Comparison of ENCODE assay signal across 8 cellular contexts in the genomic region with DNA sequence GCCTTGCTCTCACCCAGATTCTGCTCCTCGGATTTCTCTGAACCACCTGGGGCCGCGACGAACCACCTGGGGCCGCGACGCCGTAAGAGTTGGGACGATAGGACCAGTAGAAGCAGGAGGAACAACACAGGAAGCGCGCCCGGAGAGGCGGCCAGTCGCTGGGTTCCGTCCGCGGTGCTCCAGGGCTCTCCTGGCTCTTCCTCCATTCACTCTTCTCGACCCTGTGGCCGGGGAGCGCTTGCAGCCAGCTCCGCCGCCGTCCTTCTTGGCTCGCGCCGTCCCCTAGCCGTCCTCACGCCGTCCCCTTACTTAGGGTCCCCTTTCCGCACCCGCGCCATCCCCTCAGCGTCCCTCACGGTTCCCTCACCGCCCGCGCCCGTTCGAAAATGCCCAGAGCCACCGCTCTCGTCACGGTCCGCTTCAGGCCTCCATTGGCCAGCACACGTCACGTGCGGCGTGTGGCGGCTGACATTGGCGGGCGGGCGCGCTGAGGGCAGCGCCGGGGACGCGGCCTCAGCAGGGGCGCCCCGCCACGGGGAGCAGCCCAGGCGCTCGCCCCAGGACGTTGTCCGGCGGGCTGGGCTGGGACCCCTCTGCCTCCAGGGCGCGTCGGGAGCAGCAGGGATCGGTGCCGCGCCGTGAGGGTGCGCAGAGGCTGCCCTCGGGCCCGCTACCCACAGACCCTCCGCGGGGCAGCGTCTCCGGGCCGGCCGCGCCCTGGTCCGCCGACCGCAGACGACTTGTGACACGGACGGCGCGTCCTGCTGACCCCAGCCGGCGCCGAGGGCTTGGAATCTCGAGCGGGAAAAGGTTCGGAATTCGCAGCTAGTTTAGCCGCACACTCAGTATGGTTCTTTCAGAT. TPM values are rescaled to one million over a fixed set of nuclear protein-coding genes. Genes with fewer than 3 reads are reported as not detected.
DNase-seq lines count a peak whose midpoint lies in the region; ATAC-seq, FAIRE-seq and TF ChIP-seq lines count a peak whose summit lies in the region.

No MANE protein-coding gene starts in this region.

- H3K23ac ChIP-seq in IMR-90 (ENCODE audit: low read depth, low read length) = peak overlapping the region; percentile 90

- peak overlapping the region; percentile 73 for H3K4ac ChIP-seq in IMR-90 (ENCODE audit: low read depth, low read length)

- peak overlapping the region; percentile 70 for H3K18ac ChIP-seq in IMR-90 (ENCODE audit: low read depth, low read length)

- POLR2A ChIA-PET in IMR-90 (lab: Charles Lee; ENCODE audit: unreplicated experiment) = no interaction called here

- 2% methylated on average over 11 of the region's 97 CpGs; no CpG with 5 or more reads in 1 of the 2 experiments for WGBS in IMR-90 (ENCODE audit: extremely low coverage in 2 of 2, insufficient read length in 1 of 2), 2 experiments
- WGBS in stomach, 5 donors = 0 to 1% (median 0%) methylated on average over 44 to 97 of the region's 97 CpGs

- peak; percentile 24 for TF ChIP-seq EP300 in neural cell (conservative IDR thresholded peaks at IDR 0.05; ENCODE audit: poor library complexity, severe bottlenecking)
- no peak for TF ChIP-seq EP300 in stomach (IDR thresholded peaks at IDR 0.05)

- peak overlapping the region; percentile 72; the same call in 1 of the 2 replicates for H3K56ac ChIP-seq in IMR-90 (ENCODE audit: extremely low read depth, insufficient read depth, low read length)

- TF ChIP-seq CTCF in IMR-90 (conservative IDR thresholded peaks at IDR 0.05; ENCODE audit: low read depth, low read length) (no peak), fibroblast of villous mesenchyme (IDR thresholded peaks at IDR 0.05; ENCODE audit: insufficient read depth, low read depth, low read length) (no peak), neural cell (IDR thresholded peaks at IDR 0.05; ENCODE audit: poor library complexity, severe bottlenecking) (peak; percentile 31), stomach (IDR thresholded peaks at IDR 0.05) (no peak)

- peaks cover 5% of the 10 kb centered on the region for H3K79me2 ChIP-seq in neural cell (replicated peaks; ENCODE audit: insufficient read depth, low read length)

- H3K27me3 Mint-ChIP-seq in activated T-helper 2 cell treated with anti-CD3 and anti-CD28 coated beads, Interferon-gamma antibody, Interleukin-2, Interleukin-4, amounts not matched to agents 10 μg/mL and 5 μg/mL and 100 μg/mL, durations not matched to agents 14 hours and 24 hours and 36 hours (ENCODE audit: low read depth) = peaks cover 6% of the 10 kb centered on the region

- H3K36me3 ChIP-seq in IMR-90 (ENCODE audit: control insufficient read depth, insufficient read depth, low read length) (no peaks in the 10 kb centered on the region), neural cell (ENCODE audit: insufficient read depth, low read length) (no peaks in the 10 kb centered on the region), stomach (no peaks in the 10 kb centered on the region)

- TF ChIP-seq RAD21 in IMR-90 (IDR thresholded peaks at IDR 0.05; ENCODE audit: low read length) (no peak), neural cell (conservative IDR thresholded peaks at IDR 0.05) (peak; percentile 37)

- DNase-seq in DMS53 treated with DMSO at 0.1 percent for 48 hours (lab: John Stamatoyannopoulos, UW; ENCODE audit: unreplicated experiment) = peak; percentile 64
- peak; percentile 79 for DNase-seq in IMR-90
- peak; percentile 75 for DNase-seq in RCC 7860 (ENCODE audit: low spot score)
- DNase-seq in activated T-helper 2 cell treated with anti-CD3 and anti-CD28 coated beads, Interferon-gamma antibody, Interleukin-2, Interleukin-4, amounts not matched to agents 10 μg/mL and 5 μg/mL and 100 μg/mL, durations not matched to agents 14 hours and 24 hours and 36 hours (ENCODE audit: low spot score) = peak; percentile 78
- DNase-seq in fibroblast of villous mesenchyme (ENCODE audit: low read depth) = peak; percentile 88
- DNase-seq in stomach = peak; percentile 87

- H3K4me3 ChIP-seq in IMR-90 (ENCODE audit: insufficient read depth, low read depth, low read length) (peak overlapping the region; percentile 93), fibroblast of villous mesenchyme (ENCODE audit: low read depth, low read length) (peak overlapping the region; percentile 87), neural cell (ENCODE audit: low read length) (peak overlapping the region; percentile 88), stomach (peak overlapping the region; percentile 77 to 86 (median 82))

- H3K9ac ChIP-seq in IMR-90 (ENCODE audit: low read depth, low read length) = peak overlapping the region; percentile 78
- H3K9ac ChIP-seq in neural cell (ENCODE audit: low read length) = peak overlapping the region; percentile 75

- H4K5ac ChIP-seq in IMR-90 (ENCODE audit: low read depth, low read length) = peak overlapping the region; percentile 78; the same call in 1 of the 2 replicates

- intact Hi-C loops in IMR-90 (cut with micrococcal nuclease) = loop anchor here (10.0 kb wide), 1 partner anchor 1516 kb away; no protein-coding TSS in a partner anchor
- intact Hi-C loops in activated T-helper 2 cell treated with anti-CD3 and anti-CD28 coated beads, Interferon-gamma antibody, Interleukin-2, Interleukin-4, amounts not matched to agents 10 μg/mL and 5 μg/mL and 100 μg/mL, durations not matched to agents 14 hours and 24 hours and 36 hours (cut with micrococcal nuclease) = loop anchor here (1.0 kb wide), 1 partner anchor 136 kb away; no protein-coding TSS in a partner anchor
- intact Hi-C loops in stomach (cut with DNase I; ENCODE audit: low total_unique reads) = no loop called here

- H2AFZ ChIP-seq in IMR-90 (replicated peaks; ENCODE audit: low read length, poor library complexity) = peak overlapping the region; percentile 96
- peak overlapping the region; percentile 88 for H2AFZ ChIP-seq in neural cell (ENCODE audit: low read depth, low read length)

- H3F3A ChIP-seq in neural cell (ENCODE audit: insufficient read depth, low read length, poor library complexity, severe bottlenecking) = no peaks in the 10 kb centered on the region

- no peak for FAIRE-seq in RCC 7860 (lab: Jason Lieb, UNC)

- no peak overlapping the region for H2AK5ac ChIP-seq in IMR-90 (ENCODE audit: low read depth, low read length)

- H3K27ac ChIP-seq in IMR-90 (ENCODE audit: insufficient read depth, low read length) = peak overlapping the region; percentile 73
- H3K27ac ChIP-seq in neural cell (ENCODE audit: low read length) = peak overlapping the region; percentile 57
- peak overlapping the region; percentile 84 to 94 (median 91) for H3K27ac ChIP-seq in stomach

- H3K9me3 ChIP-seq in IMR-90 (ENCODE audit: control insufficient read depth, insufficient read depth, low read length) (peaks cover 3% of the 10 kb centered on the region; the same call in 1 of the 2 replicates), neural cell (ENCODE audit: low read length) (no peaks in the 10 kb centered on the region), stomach (peaks cover 0 to 6% (median 2%) of the 10 kb centered on the region in 4 donors)

- no peaks in the 10 kb centered on the region for H3K9me2 ChIP-seq in neural cell (ENCODE audit: insufficient read depth, low read length)

- H3K4me3 Mint-ChIP-seq in activated T-helper 2 cell treated with anti-CD3 and anti-CD28 coated beads, Interferon-gamma antibody, Interleukin-2, Interleukin-4, amounts not matched to agents 10 μg/mL and 5 μg/mL and 100 μg/mL, durations not matched to agents 14 hours and 24 hours and 36 hours (ENCODE audit: low read depth) = peak overlapping the region; percentile 88

- no peaks in the 10 kb centered on the region for H3K9me1 ChIP-seq in IMR-90 (ENCODE audit: insufficient read depth, low read length)

- H3K4me1 ChIP-seq in IMR-90 (ENCODE audit: control insufficient read depth, insufficient read depth, low read length) (no peaks in the 10 kb centered on the region), stomach (peaks cover 10 to 26% (median 15%) of the 10 kb centered on the region in 4 donors)

- H3K14ac ChIP-seq in IMR-90 (replicated peaks; ENCODE audit: low read depth, low read length) = peak overlapping the region; percentile 73

- peak overlapping the region; percentile 88 for H3K27ac Mint-ChIP-seq in activated T-helper 2 cell treated with anti-CD3 and anti-CD28 coated beads, Interferon-gamma antibody, Interleukin-2, Interleukin-4, amounts not matched to agents 10 μg/mL and 5 μg/mL and 100 μg/mL, durations not matched to agents 14 hours and 24 hours and 36 hours

- H3K79me1 ChIP-seq in IMR-90 (ENCODE audit: low read depth in 1 of 2, low read length in 2 of 2) = peaks cover 25% of the 10 kb centered on the region in 2 experiments

- H3K4me2 ChIP-seq in IMR-90 (ENCODE audit: low read depth, low read length) = peak overlapping the region; percentile 99
- H3K4me2 ChIP-seq in neural cell (ENCODE audit: low read length) = peak overlapping the region; percentile 62

- H3K9me3 Mint-ChIP-seq in activated T-helper 2 cell treated with anti-CD3 and anti-CD28 coated beads, Interferon-gamma antibody, Interleukin-2, Interleukin-4, amounts not matched to agents 10 μg/mL and 5 μg/mL and 100 μg/mL, durations not matched to agents 14 hours and 24 hours and 36 hours = peaks cover 5% of the 10 kb centered on the region

- dilution Hi-C loops in IMR-90 (cut with HindIII; ENCODE audit: low sequenced_read_pairs, unreplicated experiment) = no loop called here

- BruUV-seq in IMR-90 (replicated peaks; lab: Mats Ljungman, UMichigan) = no TSS peak

- TF ChIP-seq POLR2A in IMR-90 (IDR thresholded peaks at IDR 0.05; ENCODE audit: low read depth, low read length) = peak; percentile 40; the same call in 1 of the 2 replicates
- TF ChIP-seq POLR2A in stomach (IDR thresholded peaks at IDR 0.05) = peak in 1 of 4 donors; percentile 24

- H4K91ac ChIP-seq in IMR-90 (ENCODE audit: insufficient read depth, low read depth, low read length) = peak overlapping the region; percentile 36

- CTCF ChIA-PET in IMR-90 (lab: Yijun Ruan, JAX) = interaction anchor here (1.0 kb wide), 1 partner anchor 16 kb away, joined by 3 read pairs; no protein-coding TSS in a partner anchor

- H2BK20ac ChIP-seq in IMR-90 (ENCODE audit: low read depth, low read length) = no peak overlapping the region

- H3K36me3 Mint-ChIP-seq in activated T-helper 2 cell treated with anti-CD3 and anti-CD28 coated beads, Interferon-gamma antibody, Interleukin-2, Interleukin-4, amounts not matched to agents 10 μg/mL and 5 μg/mL and 100 μg/mL, durations not matched to agents 14 hours and 24 hours and 36 hours (ENCODE audit: low read depth) = peaks cover 3% of the 10 kb centered on the region

- H3K27me3 ChIP-seq in IMR-90 (ENCODE audit: control insufficient read depth, insufficient read depth, low read length) (no peaks in the 10 kb centered on the region), neural cell (ENCODE audit: insufficient read depth, low read depth, low read length) (no peaks in the 10 kb centered on the region), stomach (no peaks in the 10 kb centered on the region)

- peaks cover 15% of the 10 kb centered on the region for H3K4me1 Mint-ChIP-seq in activated T-helper 2 cell treated with anti-CD3 and anti-CD28 coated beads, Interferon-gamma antibody, Interleukin-2, Interleukin-4, amounts not matched to agents 10 μg/mL and 5 μg/mL and 100 μg/mL, durations not matched to agents 14 hours and 24 hours and 36 hours (ENCODE audit: low read depth)

- ATAC-seq in GM21529 (IDR thresholded peaks at IDR 0.05; ENCODE audit: unreplicated experiment) = peak; percentile 99
- peak; percentile 100 for ATAC-seq in IMR-90 (ENCODE audit: low read depth)

- no peak overlapping the region for H2BK15ac ChIP-seq in IMR-90 (ENCODE audit: low read depth, low read length)

- peak overlapping the region; percentile 86 for H2AK9ac ChIP-seq in IMR-90 (replicated peaks; ENCODE audit: low read depth, low read length, poor library complexity)

- H4K20me1 ChIP-seq in IMR-90 (ENCODE audit: insufficient read depth, low read length) (no peaks in the 10 kb centered on the region), neural cell (ENCODE audit: insufficient read depth) (no peaks in the 10 kb centered on the region)

- H4K8ac ChIP-seq in IMR-90 (ENCODE audit: low read depth in 2 of 2, low read length in 2 of 2) = peak overlapping the region; percentile 83 to 85

- peak overlapping the region; percentile 73 for H2BK5ac ChIP-seq in IMR-90 (ENCODE audit: low read depth, low read length, poor library complexity, severe bottlenecking)

- H2BK120ac ChIP-seq in IMR-90 (ENCODE audit: low read depth, low read length) = peak overlapping the region; percentile 66; the same call in 1 of the 2 replicates

- in situ Hi-C loops in IMR-90 (cut with MboI; ENCODE audit: low sequenced_read_pairs) = no loop called here

RNA-seq across cellular contexts. Expression of a gene that starts 53.7 kb away (rescaled TPM):
- 6.1 TPM in 2 replicates for total RNA-seq in IMR-90 (2012; rRNA removed)
- polyA plus RNA-seq in IMR-90 (2012; rRNA removed) = 3.3 and 3.9 TPM in 2 replicates
- polyA plus RNA-seq in IMR-90 (2012; cell fraction: cytosol; rRNA removed) = 1.2 and 1.4 TPM in 2 replicates
- polyA plus RNA-seq in IMR-90 (2012; cell fraction: nucleus; rRNA removed; ENCODE audit: low replicate concordance) = 4.2 and 16.8 TPM in 2 replicates
- 7.1 and 7.2 TPM in 2 replicates for total RNA-seq in activated T-helper 2 cell treated with anti-CD3 and anti-CD28 coated beads, Interferon-gamma antibody, Interleukin-2, Interleukin-4, amounts not matched to agents 10 μg/mL and 5 μg/mL and 100 μg/mL, durations not matched to agents 14 hours and 24 hours and 36 hours
- total RNA-seq in fibroblast of villous mesenchyme = 7.8 and 11.9 TPM in 2 replicates
- 23.7 and 27.8 TPM in 2 replicates for polyA plus RNA-seq in neural cell
- polyA minus RNA-seq in neural cell = 49.9 and 58.2 TPM in 2 replicates
- total RNA-seq in stomach = 10 to 100 TPM in 3 of 5 donors, 1 to 10 TPM in 2; 7.2 to 45.0 (median 13.6) TPM
- polyA plus RNA-seq in stomach = 1 to 10 TPM; 2.8 to 5.8 (median 2.9) TPM

Comparison
In these comparisons a context has a peak if more than half of its experiments do, and no peak if none do; other contexts are left out.
1. Peak in every context shown above with its lines: DNase-seq, ATAC-seq, H3K4me3 ChIP-seq and H3K27ac ChIP-seq.